8 cellular contexts compared by ENCODE assay signal in genomic region chr17:41771389-41772206, GRCh38. TPM values are rescaled to one million over a fixed set of nuclear protein-coding genes. Genes with fewer than 3 reads are reported as not detected.
A peak's percentile ranks its signal among the peaks of the same experiment; 100 is the strongest.
DNase-seq lines count a peak whose midpoint lies in the region; ATAC-seq and TF ChIP-seq lines count a peak whose summit lies in the region.
"Had no signal": no experiment of that assay in that cellular context is flagged by ENCODE, and none has a peak within 500 bp of the region (broad histone marks: within the 10 kb centered on the region; RNA-seq: fewer than 3 reads in every experiment).

No MANE protein-coding gene starts in this region.

- H2BK15ac ChIP-seq in IMR-90 (ENCODE audit: low read depth, low read length) = no peak overlapping the region

- H2AFZ ChIP-seq in IMR-90 (replicated peaks; ENCODE audit: low read length, poor library complexity) = no peak overlapping the region

- in situ Hi-C loops in IMR-90 (cut with MboI; ENCODE audit: low sequenced_read_pairs) = no loop called here

- peak overlapping the region; percentile 37 for H2AK9ac ChIP-seq in IMR-90 (replicated peaks; ENCODE audit: low read depth, low read length, poor library complexity)

- no peak for ATAC-seq in IMR-90 (ENCODE audit: low read depth)
- no peak for ATAC-seq in HG03139 (IDR thresholded peaks at IDR 0.05; ENCODE audit: unreplicated experiment)
- ATAC-seq: activated CD8-positive, alpha-beta memory T cell treated with anti-CD3 and anti-CD28 coated beads, Interleukin-2, amount 10 ng/mL, durations not matched to agents 7 days and 5 days had no signal

- no peak overlapping the region for H3K4me2 ChIP-seq in IMR-90 (ENCODE audit: low read depth, low read length)

- H3K4me3 ChIP-seq in IMR-90 (ENCODE audit: insufficient read depth, low read depth, low read length) = no peak overlapping the region
- peak overlapping the region in 2 of 3 donors; percentile 37 to 55 for H3K4me3 ChIP-seq in liver (ENCODE audit: low read depth in 1 of 3, low read length in 3 of 3)
- H3K4me3 ChIP-seq: SJCRH30, upper lobe of right lung had no signal

- peak overlapping the region; percentile 64 for H2AK5ac ChIP-seq in IMR-90 (ENCODE audit: low read depth, low read length)

- dilution Hi-C loops in IMR-90 (cut with HindIII; ENCODE audit: low sequenced_read_pairs, unreplicated experiment) = no loop called here

- no peak for TF ChIP-seq POLR2A in IMR-90 (IDR thresholded peaks at IDR 0.05; ENCODE audit: low read depth, low read length)

- H4K91ac ChIP-seq in IMR-90 (ENCODE audit: insufficient read depth, low read depth, low read length) = no peak overlapping the region

- no peaks in the 10 kb centered on the region for H3K27me3 ChIP-seq in IMR-90 (ENCODE audit: control insufficient read depth, insufficient read depth, low read length)
- H3K27me3 ChIP-seq in liver (ENCODE audit: control insufficient read depth in 4 of 4, insufficient read depth in 4 of 4, low read length in 3 of 4) = no peaks in the 10 kb centered on the region
- H3K27me3 ChIP-seq: SJCRH30, upper lobe of right lung had no signal

- no TSS peak for BruUV-seq in IMR-90 (replicated peaks; lab: Mats Ljungman, UMichigan)

- H3K36me3 ChIP-seq in IMR-90 (ENCODE audit: control insufficient read depth, insufficient read depth, low read length) (peaks cover 58% of the 10 kb centered on the region), liver (ENCODE audit: control insufficient read depth in 4 of 4, insufficient read depth in 3 of 4, low read depth in 1 of 4, low read length in 3 of 4) (peaks cover 4 to 27% (median 17%) of the 10 kb centered on the region in 4 donors)
- H3K36me3 ChIP-seq: SJCRH30 had no signal

- H3K14ac ChIP-seq in IMR-90 (replicated peaks; ENCODE audit: low read depth, low read length) = no peak overlapping the region

- no peak overlapping the region for H3K18ac ChIP-seq in IMR-90 (ENCODE audit: low read depth, low read length)

- TF ChIP-seq RAD21 in IMR-90 (IDR thresholded peaks at IDR 0.05; ENCODE audit: low read length) (no peak), liver (IDR thresholded peaks at IDR 0.05) (no peak)

- H3K9me1 ChIP-seq in IMR-90 (ENCODE audit: insufficient read depth, low read length) = peaks cover 16% of the 10 kb centered on the region

- H2BK20ac ChIP-seq in IMR-90 (ENCODE audit: low read depth, low read length) = no peak overlapping the region

- intact Hi-C loops in IMR-90 (cut with micrococcal nuclease) = no loop called here

- H3K23ac ChIP-seq in IMR-90 (ENCODE audit: low read depth, low read length) = no peak overlapping the region

- H4K5ac ChIP-seq in IMR-90 (ENCODE audit: low read depth, low read length) = no peak overlapping the region

- no peak overlapping the region for H3K4ac ChIP-seq in IMR-90 (ENCODE audit: low read depth, low read length)

- no peak overlapping the region for H4K8ac ChIP-seq in IMR-90 (ENCODE audit: low read depth in 2 of 2, low read length in 2 of 2)

- no peak overlapping the region for H2BK120ac ChIP-seq in IMR-90 (ENCODE audit: low read depth, low read length)

- no peak overlapping the region for H3K56ac ChIP-seq in IMR-90 (ENCODE audit: extremely low read depth, insufficient read depth, low read length)

- H3K9me3 ChIP-seq in IMR-90 (ENCODE audit: control insufficient read depth, insufficient read depth, low read length) (no peaks in the 10 kb centered on the region), liver (ENCODE audit: control insufficient read depth in 4 of 4, low read length in 3 of 4) (no peaks in the 10 kb centered on the region)
- H3K9me3 ChIP-seq: SJCRH30, upper lobe of right lung had no signal

- POLR2A ChIA-PET in IMR-90 (lab: Charles Lee; ENCODE audit: unreplicated experiment) = no interaction called here

- H3K9ac ChIP-seq in IMR-90 (ENCODE audit: low read depth, low read length) (no peak overlapping the region), liver (ENCODE audit: low read depth in 1 of 2, low read length in 2 of 2) (peak overlapping the region in 1 of 2 donors; percentile 24)

- TF ChIP-seq CTCF in IMR-90 (conservative IDR thresholded peaks at IDR 0.05; ENCODE audit: low read depth, low read length) (no peak), liver (IDR thresholded peaks at IDR 0.05; ENCODE audit: low read depth, low read length, missing input control) (no peak)

- peaks cover 14 to 42% of the 10 kb centered on the region in 2 experiments; a peak in 3 of 4 replicates for H3K79me1 ChIP-seq in IMR-90 (ENCODE audit: low read depth in 1 of 2, low read length in 2 of 2)

- CTCF ChIA-PET in IMR-90 (lab: Yijun Ruan, JAX) = no interaction called here

- no peak overlapping the region for H2BK5ac ChIP-seq in IMR-90 (ENCODE audit: low read depth, low read length, poor library complexity, severe bottlenecking)

- no peak for DNase-seq in IMR-90
- no peak for DNase-seq in NCI-H82 treated with DMSO at 0.1 percent for 48 hours (lab: John Stamatoyannopoulos, UW; ENCODE audit: unreplicated experiment)
- DNase-seq: activated CD8-positive, alpha-beta memory T cell treated with anti-CD3 and anti-CD28 coated beads, Interleukin-2, amount 10 ng/mL, durations not matched to agents 7 days and 5 days; immature natural killer cell; SJCRH30 had no signal

- 88% methylated on average over 9 of the region's 17 CpGs; no CpG with 5 or more reads in 1 of the 2 experiments for WGBS in IMR-90 (ENCODE audit: extremely low coverage in 2 of 2, insufficient read length in 1 of 2), 2 experiments
- WGBS in liver = 78% methylated on average over 17 of the region's 17 CpGs

- no peak overlapping the region for H3K27ac ChIP-seq in IMR-90 (ENCODE audit: insufficient read depth, low read length)
- H3K27ac ChIP-seq in liver (ENCODE audit: low read depth in 1 of 2, low read length in 2 of 2) = peak overlapping the region; percentile 81 to 83
- H3K27ac ChIP-seq: SJCRH30 had no signal

- H3K4me1 ChIP-seq in IMR-90 (ENCODE audit: control insufficient read depth, insufficient read depth, low read length) (peaks cover 15% of the 10 kb centered on the region), liver (ENCODE audit: control insufficient read depth in 4 of 4, insufficient read depth in 4 of 4, low read length in 3 of 4) (peaks cover 12 to 61% (median 44%) of the 10 kb centered on the region in 4 donors)

- peaks cover 16% of the 10 kb centered on the region; the same call in 1 of the 2 replicates for H4K20me1 ChIP-seq in IMR-90 (ENCODE audit: insufficient read depth, low read length)

TF ChIP-seq in IMR-90, 13 proteins besides CTCF, POLR2A, EP300 and RAD21 (continues in another document):
- TF ChIP-seq FOS (IDR thresholded peaks at IDR 0.05; ENCODE audit: low read depth, low read length) (no peak), SMC3 (IDR thresholded peaks at IDR 0.05; ENCODE audit: low read depth, low read length) (no peak), RFX5 (IDR thresholded peaks at IDR 0.05; ENCODE audit: low read depth, low read length) (no peak), NFE2L2 (IDR thresholded peaks at IDR 0.05; ENCODE audit: low read depth, low read length) (no peak), CHD1 (IDR thresholded peaks at IDR 0.05; ENCODE audit: low read depth, low read length) (no peak)

TF ChIP-seq in liver, 16 proteins besides CTCF, POLR2A, EP300 and RAD21 (continues in another document):
- TF ChIP-seq NR2F2 (IDR thresholded peaks at IDR 0.05) (no peak), JUND (IDR thresholded peaks at IDR 0.05) (no peak), RXRA (IDR thresholded peaks at IDR 0.05) (no peak), FOXA2 (IDR thresholded peaks at IDR 0.05) (no peak), HNF4G (IDR thresholded peaks at IDR 0.05) (no peak)
- TF ChIP-seq, protein P1, sequence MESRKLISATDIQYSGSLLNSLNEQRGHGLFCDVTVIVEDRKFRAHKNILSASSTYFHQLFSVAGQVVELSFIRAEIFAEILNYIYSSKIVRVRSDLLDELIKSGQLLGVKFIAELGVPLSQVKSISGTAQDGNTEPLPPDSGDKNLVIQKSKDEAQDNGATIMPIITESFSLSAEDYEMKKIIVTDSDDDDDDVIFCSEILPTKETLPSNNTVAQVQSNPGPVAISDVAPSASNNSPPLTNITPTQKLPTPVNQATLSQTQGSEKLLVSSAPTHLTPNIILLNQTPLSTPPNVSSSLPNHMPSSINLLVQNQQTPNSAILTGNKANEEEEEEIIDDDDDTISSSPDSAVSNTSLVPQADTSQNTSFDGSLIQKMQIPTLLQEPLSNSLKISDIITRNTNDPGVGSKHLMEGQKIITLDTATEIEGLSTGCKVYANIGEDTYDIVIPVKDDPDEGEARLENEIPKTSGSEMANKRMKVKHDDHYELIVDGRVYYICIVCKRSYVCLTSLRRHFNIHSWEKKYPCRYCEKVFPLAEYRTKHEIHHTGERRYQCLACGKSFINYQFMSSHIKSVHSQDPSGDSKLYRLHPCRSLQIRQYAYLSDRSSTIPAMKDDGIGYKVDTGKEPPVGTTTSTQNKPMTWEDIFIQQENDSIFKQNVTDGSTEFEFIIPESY (IDR thresholded peaks at IDR 0.05) = no peak

RNA-seq across cellular contexts. Expression of gene JUP, which starts 14.9 kb away (rescaled TPM):
- 12.9 and 14.7 TPM in 2 replicates for total RNA-seq in IMR-90 (2012; rRNA removed)
- polyA plus RNA-seq in IMR-90 (2012; rRNA removed) = 27.3 and 28.4 TPM in 2 replicates
- polyA plus RNA-seq in IMR-90 (2012; cell fraction: cytosol; rRNA removed) = 14.0 and 35.6 TPM in 2 replicates
- polyA plus RNA-seq in IMR-90 (2012; cell fraction: nucleus; rRNA removed; ENCODE audit: low replicate concordance) = 17.9 and 32.0 TPM in 2 replicates
- total RNA-seq in liver = 10 to 100 TPM; 40.7 to 56.0 TPM
- 10 to 100 TPM; 39.1 to 47.7 TPM for polyA plus RNA-seq in liver

RNA-seq across cellular contexts. Expression of gene HAP1, which starts 37.2 kb away (rescaled TPM):
- total RNA-seq in IMR-90 (2012; rRNA removed) (under 0.01 TPM in 1 of 2 replicates, not detected in the other), liver (under 1 TPM; under 0.01 to 0.05 TPM)
- polyA plus RNA-seq in IMR-90 (2012; rRNA removed) (0.09 and 0.11 TPM in 2 replicates), liver (under 1 TPM; 0.02 to 0.04 TPM)
- polyA plus RNA-seq in IMR-90 (2012; cell fraction: cytosol; rRNA removed) = 0.02 and 0.03 TPM in 2 replicates
- 1.1 and 1.3 TPM in 2 replicates for polyA plus RNA-seq in IMR-90 (2012; cell fraction: nucleus; rRNA removed; ENCODE audit: low replicate concordance)
- polyA plus RNA-seq: immature natural killer cell had no signal

RNA-seq across cellular contexts. Expression of gene P3H4, which starts 40.2 kb away (rescaled TPM):
- total RNA-seq in IMR-90 (2012; rRNA removed) (21.5 and 22.2 TPM in 2 replicates), liver (1 to 10 TPM; 2.6 to 5.6 TPM)
- polyA plus RNA-seq in IMR-90 (2012; rRNA removed) (66.7 and 76.9 TPM in 2 replicates), liver (1 to 10 TPM; 1.7 to 2.0 TPM)
- 97.5 and 103 TPM in 2 replicates for polyA plus RNA-seq in IMR-90 (2012; cell fraction: cytosol; rRNA removed)
- polyA plus RNA-seq in IMR-90 (2012; cell fraction: nucleus; rRNA removed; ENCODE audit: low replicate concordance) = 24.6 and 46.5 TPM in 2 replicates

RNA-seq across cellular contexts. Expression of gene FKBP10, which starts 41.2 kb away (rescaled TPM):
- total RNA-seq in IMR-90 (2012; rRNA removed) (156 and 170 TPM in 2 replicates), liver (10 to 100 TPM in 1 of 2 donors, 1 to 10 TPM in 1; 6.2 to 17.6 TPM)
- polyA plus RNA-seq in IMR-90 (2012; rRNA removed) (984 and 1,083 TPM in 2 replicates), liver (1 to 10 TPM in 1 of 2 donors, under 1 TPM in 1; 0.71 to 5.0 TPM)
- 808 and 968 TPM in 2 replicates for polyA plus RNA-seq in IMR-90 (2012; cell fraction: cytosol; rRNA removed)
- polyA plus RNA-seq in IMR-90 (2012; cell fraction: nucleus; rRNA removed; ENCODE audit: low replicate concordance) = 1,533 and 3,276 TPM in 2 replicates

RNA-seq across cellular contexts. Expression of gene GAST, which starts 59.5 kb away (rescaled TPM):
- not detected in 2 replicates for total RNA-seq in IMR-90 (2012; rRNA removed)
- not detected in 2 replicates for polyA plus RNA-seq in IMR-90 (2012; rRNA removed)
- not detected in 2 replicates for polyA plus RNA-seq in IMR-90 (2012; cell fraction: cytosol; rRNA removed)
- polyA plus RNA-seq in IMR-90 (2012; cell fraction: nucleus; rRNA removed; ENCODE audit: low replicate concordance) = not detected in 2 replicates
- not detected for total RNA-seq in liver
- polyA plus RNA-seq in liver = not detected
- total RNA-seq: activated CD8-positive, alpha-beta memory T cell treated with anti-CD3 and anti-CD28 coated beads, Interleukin-2, amount 10 ng/mL, durations not matched to agents 7 days and 5 days; SJCRH30; upper lobe of right lung had no signal
- polyA plus RNA-seq: immature natural killer cell had no signal
